Comparison of ENCODE assay signal across 3 cellular contexts in the genomic region with DNA sequence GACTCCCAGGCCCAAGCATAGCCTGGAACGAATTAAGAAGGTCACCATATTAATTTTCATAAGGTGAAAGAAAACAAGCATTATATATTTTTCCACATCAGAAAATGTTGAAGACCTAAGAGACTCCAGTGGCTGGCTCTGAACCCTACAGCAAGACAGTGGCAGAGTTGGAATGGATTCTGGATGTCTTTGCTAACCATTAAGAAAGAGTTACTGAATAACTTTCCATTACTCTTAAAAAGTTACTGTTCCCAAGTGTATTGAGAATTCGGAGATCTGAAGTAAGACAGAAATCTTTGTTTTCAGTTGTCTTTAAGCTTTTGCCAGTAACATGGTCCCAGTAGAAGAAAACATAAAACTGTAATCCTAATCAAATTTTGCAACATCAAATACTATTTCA. TPM values are rescaled to one million over a fixed set of nuclear protein-coding genes. Genes with fewer than 3 reads are reported as not detected.
"Had no signal": no experiment of that assay in that cellular context is flagged by ENCODE, and none has a peak within 500 bp of the region (broad histone marks: within the 10 kb centered on the region; RNA-seq: fewer than 3 reads in every experiment).

No MANE protein-coding gene starts in this region.

RNA-seq across cellular contexts. Expression of a gene that starts 29.9 kb away (rescaled TPM):
- total RNA-seq: neural crest cell, smooth muscle cell, upper lobe of right lung had no signal
